ENCODE assay signal across 14 cellular contexts in the genomic region with DNA sequence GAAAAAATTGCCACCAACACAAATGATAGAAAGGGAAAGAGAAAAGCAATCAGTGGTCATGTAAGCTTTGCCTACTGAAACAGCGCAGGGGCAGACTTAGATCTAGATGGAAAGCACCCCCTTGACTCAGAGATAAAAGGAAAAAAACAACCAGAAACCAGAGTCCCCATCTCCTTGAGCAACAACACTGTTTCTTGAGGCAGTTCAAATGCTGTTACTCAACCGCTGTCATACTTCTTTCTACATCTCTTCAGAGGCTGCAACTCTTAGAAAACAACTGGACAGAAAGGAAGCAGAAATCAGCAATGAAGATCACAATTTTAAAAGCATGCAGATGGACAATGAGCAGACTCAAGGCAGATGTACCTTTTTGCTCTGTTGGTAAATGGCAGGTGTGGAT.
"Had no signal": no experiment of that assay in that cellular context is flagged by ENCODE, and none has a peak within 500 bp of the region (broad histone marks: within the 10 kb centered on the region; RNA-seq: fewer than 3 reads in every experiment).

No MANE protein-coding gene starts in this region.

- DNase-seq: activated CD4-positive, alpha-beta T cell treated with anti-CD3 and anti-CD28 coated beads for 48 hours; activated naive CD4-positive, alpha-beta T cell treated with anti-CD3 and anti-CD28 coated beads, Interleukin-2, amount 50 U/mL, for 16 hours; amniotic stem cell; brain microvascular endothelial cell; hypothalamus; T-helper 1 cell; tibial artery; WERI-Rb-1 had no signal

- ATAC-seq: activated T-helper 17 cell treated with anti-CD3 and anti-CD28 coated beads, Interleukin-2, amount 50 U/mL, for 72 hours; stimulated activated effector memory CD8-positive, alpha-beta T cell treated with anti-CD3 and anti-CD28 coated beads, Interleukin-12 subunit alpha, Interleukin-12 subunit beta, amount 100 ng/mL, for 72 hours had no signal

- H3K27me3 ChIP-seq: brain microvascular endothelial cell, esophagus muscularis mucosa, neural progenitor cell, vagina had no signal

- H3K79me2 ChIP-seq: parathyroid adenoma had no signal

- H3K27ac ChIP-seq: brain microvascular endothelial cell, neural progenitor cell, parathyroid adenoma, tibial artery, vagina, WERI-Rb-1 had no signal

- H3K9ac ChIP-seq: neural progenitor cell, parathyroid adenoma had no signal

- H3K4me1 ChIP-seq: neural progenitor cell, parathyroid adenoma, tibial artery, vagina had no signal

- H3K4me2 ChIP-seq: neural progenitor cell had no signal

- H3K36me3 ChIP-seq: brain microvascular endothelial cell, esophagus muscularis mucosa, neural progenitor cell, tibial artery, vagina, WERI-Rb-1 had no signal

- H3K4me3 ChIP-seq: esophagus muscularis mucosa, neural progenitor cell, tibial artery, vagina had no signal

- H3K9me3 ChIP-seq: esophagus muscularis mucosa, tibial artery, vagina had no signal

- H2AFZ ChIP-seq: neural progenitor cell, parathyroid adenoma had no signal
